ENCODE assay signal across 11 cellular contexts in genomic region chr12:91406920-91407341, GRCh38.
DNase-seq lines count a peak whose midpoint lies in the region; ATAC-seq, FAIRE-seq and TF ChIP-seq lines count a peak whose summit lies in the region.
"Had no signal": no experiment of that assay in that cellular context is flagged by ENCODE, and none has a peak within 500 bp of the region (broad histone marks: within the 10 kb centered on the region; RNA-seq: fewer than 3 reads in every experiment).

No MANE protein-coding gene starts in this region.

- no peak for FAIRE-seq in frontal cortex (lab: Jason Lieb, UNC)

- no peaks in the 10 kb centered on the region for H3K4me1 ChIP-seq in smooth muscle cell (ENCODE audit: low read depth)
- H3K4me1 ChIP-seq: BLaER1 treated with 17β-estradiol and CSF1 and Interleukin-3, amounts not matched to agents 10 nM and 100 nM had no signal

- no peaks in the 10 kb centered on the region for H3K27me3 ChIP-seq in smooth muscle cell (ENCODE audit: low read depth)
- H3K27me3 ChIP-seq: BLaER1 treated with 17β-estradiol and CSF1 and Interleukin-3, amounts not matched to agents 10 nM and 100 nM had no signal

- no peaks in the 10 kb centered on the region for H3K27me3 Mint-ChIP-seq in activated T-cell treated with anti-CD3 and anti-CD28 coated beads, Interleukin-2, amount 50 U/mL, for 72 hours (ENCODE audit: low read depth)
- no peaks in the 10 kb centered on the region for H3K27me3 Mint-ChIP-seq in activated T-cell treated with anti-CD3 and anti-CD28 coated beads, Interleukin-2, amount 50 U/mL, for 24 hours
- H3K27me3 Mint-ChIP-seq: activated naive CD8-positive, alpha-beta T cell had no signal

- no peaks in the 10 kb centered on the region for H3K9me3 Mint-ChIP-seq in activated T-cell treated with anti-CD3 and anti-CD28 coated beads, Interleukin-2, amount 50 U/mL, for 72 hours
- no peaks in the 10 kb centered on the region for H3K9me3 Mint-ChIP-seq in activated T-cell treated with anti-CD3 and anti-CD28 coated beads, Interleukin-2, amount 50 U/mL, for 24 hours

- H3K27ac Mint-ChIP-seq in activated T-cell treated with anti-CD3 and anti-CD28 coated beads, Interleukin-2, amount 50 U/mL, for 72 hours, result no peak overlapping the region
- H3K27ac Mint-ChIP-seq in activated T-cell treated with anti-CD3 and anti-CD28 coated beads, Interleukin-2, amount 50 U/mL, for 24 hours, result no peak overlapping the region
- H3K27ac Mint-ChIP-seq: activated naive CD8-positive, alpha-beta T cell had no signal

- no peaks in the 10 kb centered on the region for H3K4me1 Mint-ChIP-seq in activated T-cell treated with anti-CD3 and anti-CD28 coated beads, Interleukin-2, amount 50 U/mL, for 72 hours (ENCODE audit: low read depth)
- H3K4me1 Mint-ChIP-seq in activated T-cell treated with anti-CD3 and anti-CD28 coated beads, Interleukin-2, amount 50 U/mL, for 24 hours (ENCODE audit: low read depth), result peaks cover 7% of the 10 kb centered on the region

- no peaks in the 10 kb centered on the region for H3F3A ChIP-seq in smooth muscle cell (ENCODE audit: low read depth)

- no peak overlapping the region for H3K9ac ChIP-seq in smooth muscle cell (ENCODE audit: low read depth)
- H3K9ac ChIP-seq: BLaER1 treated with 17β-estradiol and CSF1 and Interleukin-3, amounts not matched to agents 10 nM and 100 nM had no signal

- H3K4me3 Mint-ChIP-seq in activated T-cell treated with anti-CD3 and anti-CD28 coated beads, Interleukin-2, amount 50 U/mL, for 72 hours, result no peak overlapping the region
- H3K4me3 Mint-ChIP-seq in activated T-cell treated with anti-CD3 and anti-CD28 coated beads, Interleukin-2, amount 50 U/mL, for 24 hours, result no peak overlapping the region
- H3K4me3 Mint-ChIP-seq: activated naive CD8-positive, alpha-beta T cell had no signal

- no peaks in the 10 kb centered on the region for H3K36me3 ChIP-seq in smooth muscle cell (ENCODE audit: low read depth)
- H3K36me3 ChIP-seq: BLaER1 treated with 17β-estradiol and CSF1 and Interleukin-3, amounts not matched to agents 10 nM and 100 nM had no signal

- H3K27ac ChIP-seq in smooth muscle cell (ENCODE audit: low read depth), result peak overlapping the region; percentile 77
- H3K27ac ChIP-seq: BLaER1 treated with 17β-estradiol and CSF1 and Interleukin-3, amounts not matched to agents 10 nM and 100 nM had no signal

- peak; percentile 33 to 36 for ATAC-seq in activated T-cell treated with anti-CD3 and anti-CD28 coated beads, Interleukin-2, amount 50 U/mL, for 72 hours (replicated peaks in 1 of 2)
- peak; percentile 67 for ATAC-seq in HG03039 (IDR thresholded peaks at IDR 0.05; ENCODE audit: unreplicated experiment)
- no peak for ATAC-seq in GM18858 (IDR thresholded peaks at IDR 0.05; ENCODE audit: unreplicated experiment)
- ATAC-seq: left lobe of liver had no signal

- H3K4me3 ChIP-seq in smooth muscle cell, result no peak overlapping the region
- H3K4me3 ChIP-seq: BLaER1 treated with 17β-estradiol and CSF1 and Interleukin-3, amounts not matched to agents 10 nM and 100 nM had no signal

- no peaks in the 10 kb centered on the region for H3K36me3 Mint-ChIP-seq in activated T-cell treated with anti-CD3 and anti-CD28 coated beads, Interleukin-2, amount 50 U/mL, for 72 hours (ENCODE audit: insufficient read depth in 2 of 2)
- H3K36me3 Mint-ChIP-seq in activated T-cell treated with anti-CD3 and anti-CD28 coated beads, Interleukin-2, amount 50 U/mL, for 24 hours (ENCODE audit: low read depth), result no peaks in the 10 kb centered on the region
- H3K36me3 Mint-ChIP-seq: activated naive CD8-positive, alpha-beta T cell had no signal

- H4K20me1 ChIP-seq in smooth muscle cell (ENCODE audit: low read depth), result no peaks in the 10 kb centered on the region
- H4K20me1 ChIP-seq: BLaER1 treated with 17β-estradiol and CSF1 and Interleukin-3, amounts not matched to agents 10 nM and 100 nM had no signal

- 33% methylated on average over 1 of the region's 1 CpG for WGBS in smooth muscle cell (ENCODE audit: low lambda C conversion rate)

- no peak for DNase-seq in activated T-cell treated with anti-CD3 and anti-CD28 coated beads, Interleukin-2, amount 50 U/mL, for 72 hours
- no peak for DNase-seq in activated T-cell treated with anti-CD3 and anti-CD28 coated beads, Interleukin-2, amount 50 U/mL, for 24 hours
- peak; percentile 11 for DNase-seq in activated naive CD4-positive, alpha-beta T cell treated with anti-CD3 and anti-CD28 coated beads, Interleukin-2, amount 50 U/mL, for 16 hours
- DNase-seq in smooth muscle cell (lab: John Stamatoyannopoulos, UW; ENCODE audit: unreplicated experiment) (no peak), frontal cortex (ENCODE audit: low spot score in 2 of 2) (no peak), anterior cingulate cortex (lab: John Stamatoyannopoulos, UW) (no peak)

- H2AFZ ChIP-seq in smooth muscle cell (ENCODE audit: low read depth), result no peak overlapping the region

- TF ChIP-seq CTCF in smooth muscle cell (IDR thresholded peaks at IDR 0.05; ENCODE audit: borderline replicate concordance, insufficient read depth, poor library complexity, severe bottlenecking), result no peak

- no peaks in the 10 kb centered on the region for H3K79me2 ChIP-seq in smooth muscle cell (ENCODE audit: low read depth)

- H3K4me2 ChIP-seq in smooth muscle cell, result peak overlapping the region; percentile 50
- H3K4me2 ChIP-seq: BLaER1 treated with 17β-estradiol and CSF1 and Interleukin-3, amounts not matched to agents 10 nM and 100 nM had no signal

- no peaks in the 10 kb centered on the region for H3K9me3 ChIP-seq in smooth muscle cell (replicated peaks; ENCODE audit: low read depth)
- H3K9me3 ChIP-seq: BLaER1 treated with 17β-estradiol and CSF1 and Interleukin-3, amounts not matched to agents 10 nM and 100 nM had no signal
